ENCODE assay signal across 1 cellular context in genomic region chr2:226431301-226431955, GRCh38.
TF ChIP-seq lines count a peak whose summit lies in the region.

No MANE protein-coding gene starts in this region.

TF ChIP-seq in SK-N-SH treated with all-trans-retinoic acid at 6 μM for 48 hours, 23 proteins besides CTCF, POLR2A, EP300 and RAD21 (continued from another document):
- TF ChIP-seq PATZ1 (CRISPR knock-in tag; IDR thresholded peaks at IDR 0.05; ENCODE audit: borderline replicate concordance), result no peak
- TF ChIP-seq CSRNP3 (CRISPR knock-in tag; IDR thresholded peaks at IDR 0.05), result no peak
- no peak for TF ChIP-seq RARB (CRISPR knock-in tag; IDR thresholded peaks at IDR 0.05)
TF ChIP-seq in SK-N-SH treated with all-trans-retinoic acid at 6 μM for 48 hours: peak in this region for 0.
